ENCODE assay signal across 8 cellular contexts in genomic region chr12:120468846-120469449, GRCh38. TPM values are rescaled to one million over a fixed set of nuclear protein-coding genes. Genes with fewer than 3 reads are reported as not detected.
DNase-seq lines count a peak whose midpoint lies in the region; ATAC-seq, FAIRE-seq and TF ChIP-seq lines count a peak whose summit lies in the region.

No MANE protein-coding gene starts in this region.

- H2BK5ac ChIP-seq in neuronal stem cell (ENCODE audit: low read length) = peak overlapping the region; percentile 98

- peak overlapping the region; percentile 73 for H3K14ac ChIP-seq in neuronal stem cell (ENCODE audit: low read length)

- WGBS in neuronal stem cell (ENCODE audit: extremely low coverage in 2 of 2, insufficient read length in 2 of 2, insufficient replicate concordance in 1 of 2), 2 donors = no CpG with 5 or more reads among the region's 57 CpGs
- WGBS in aorta, 2 donors = 0 to 1% methylated on average over 48 to 57 of the region's 57 CpGs

- peak overlapping the region; percentile 96 for H2AFZ ChIP-seq in neuronal stem cell (ENCODE audit: low read length)

- H3K4me3 Mint-ChIP-seq in IgD-negative memory B cell = peak overlapping the region; percentile 69 to 96 (median 92)
- H3K4me3 Mint-ChIP-seq in activated T-helper 17 cell treated with anti-CD3 and anti-CD28 coated beads, Interleukin-2, amount 50 U/mL, for 72 hours = peak overlapping the region; percentile 93

- H2BK15ac ChIP-seq in neuronal stem cell (ENCODE audit: low read length) = no peak overlapping the region

- H3K9me3 ChIP-seq in neuronal stem cell (replicated peaks in 1 of 2; ENCODE audit: control insufficient read depth in 2 of 2, insufficient read depth in 1 of 2, low read depth in 1 of 2, low read length in 2 of 2) (no peaks in the 10 kb centered on the region), aorta (ENCODE audit: control insufficient read depth, low read length) (no peaks in the 10 kb centered on the region)

- H3K36me3 ChIP-seq in neuronal stem cell (replicated peaks in 1 of 2; ENCODE audit: control insufficient read depth in 2 of 2, insufficient read depth in 2 of 2, low read length in 2 of 2) (peaks cover 19 to 38% of the 10 kb centered on the region in 2 donors), aorta (ENCODE audit: control insufficient read depth in 1 of 2, insufficient read depth in 2 of 2, low read length in 1 of 2) (peaks cover 0 to under 1% of the 10 kb centered on the region in 2 donors)

- H4K8ac ChIP-seq in neuronal stem cell (ENCODE audit: low read depth, low read length) = peak overlapping the region; percentile 100

- H3K27ac ChIP-seq in neuronal stem cell (replicated peaks; ENCODE audit: low read length) (peak overlapping the region; percentile 95), aorta (ENCODE audit: low read depth in 1 of 2, low read length in 2 of 2) (peak overlapping the region in 1 of 2 donors; percentile 94)

- DNase-seq in D721Med (ENCODE audit: insufficient read length, low spot score) (no peak), fibroblast of villous mesenchyme (ENCODE audit: low read depth) (peak; percentile 33), neuronal stem cell (ENCODE audit: low spot score) (peak; percentile 40), aorta (peak; percentile 57 to 82), amniotic stem cell (lab: John Stamatoyannopoulos, UW) (no peak)

- H3K79me1 ChIP-seq in neuronal stem cell (ENCODE audit: low read depth, low read length) = peaks cover 3% of the 10 kb centered on the region

- H3K9me3 Mint-ChIP-seq in IgD-negative memory B cell = no peaks in the 10 kb centered on the region
- no peaks in the 10 kb centered on the region for H3K9me3 Mint-ChIP-seq in activated T-helper 17 cell treated with anti-CD3 and anti-CD28 coated beads, Interleukin-2, amount 50 U/mL, for 72 hours

- no peak overlapping the region for H2BK120ac ChIP-seq in neuronal stem cell (ENCODE audit: low read depth, low read length)

- peak; percentile 35 for ATAC-seq in GM21515 (IDR thresholded peaks at IDR 0.05; ENCODE audit: unreplicated experiment)
- peak; percentile 17 for ATAC-seq in activated T-helper 17 cell treated with anti-CD3 and anti-CD28 coated beads, Interleukin-2, amount 50 U/mL, for 72 hours (replicated peaks)
- peak; percentile 52 for ATAC-seq in aorta (ENCODE audit: low FRiP score)

- H3K27me3 Mint-ChIP-seq in IgD-negative memory B cell = peaks cover 2% of the 10 kb centered on the region
- H3K27me3 Mint-ChIP-seq in activated T-helper 17 cell treated with anti-CD3 and anti-CD28 coated beads, Interleukin-2, amount 50 U/mL, for 72 hours = no peaks in the 10 kb centered on the region

- peak overlapping the region; percentile 100 for H3K9ac ChIP-seq in neuronal stem cell (ENCODE audit: low read depth, low read length, poor library complexity)

- H3K4me1 ChIP-seq in neuronal stem cell (ENCODE audit: control insufficient read depth in 2 of 2, insufficient read depth in 1 of 2, low read depth in 1 of 2, low read length in 2 of 2) = peaks cover 2 to 10% of the 10 kb centered on the region in 2 donors
- H3K4me1 ChIP-seq in aorta (ENCODE audit: control insufficient read depth in 1 of 2, insufficient read depth in 2 of 2, low read length in 2 of 2) = no peaks in the 10 kb centered on the region

- intact Hi-C loops in aorta (cut with DNase I) = no loop called here

- peak overlapping the region; percentile 99 for H2AK5ac ChIP-seq in neuronal stem cell (ENCODE audit: low read depth, low read length)

- H2BK12ac ChIP-seq in neuronal stem cell (ENCODE audit: low read length) = peak overlapping the region; percentile 94

- peak overlapping the region; percentile 100 for H3K23ac ChIP-seq in neuronal stem cell (ENCODE audit: low read depth, low read length, poor library complexity)

- peak overlapping the region; percentile 87 for H3K4me3 ChIP-seq in fibroblast of villous mesenchyme (ENCODE audit: low read depth, low read length)
- peak overlapping the region; percentile 96 to 99 for H3K4me3 ChIP-seq in neuronal stem cell (ENCODE audit: low read length in 2 of 2)
- peak overlapping the region; percentile 92 to 93 for H3K4me3 ChIP-seq in aorta (ENCODE audit: low read length in 2 of 2)

- H3K27me3 ChIP-seq in neuronal stem cell (ENCODE audit: control insufficient read depth in 3 of 3, insufficient read depth in 3 of 3, low read depth in 1 of 3, low read length in 3 of 3) (no peaks in the 10 kb centered on the region), aorta (ENCODE audit: control insufficient read depth in 1 of 2, insufficient read depth in 2 of 2, low read length in 1 of 2) (no peaks in the 10 kb centered on the region)

- peak overlapping the region; percentile 23 to 97 (median 96) for H3K27ac Mint-ChIP-seq in IgD-negative memory B cell
- H3K27ac Mint-ChIP-seq in activated T-helper 17 cell treated with anti-CD3 and anti-CD28 coated beads, Interleukin-2, amount 50 U/mL, for 72 hours = peak overlapping the region; percentile 89

- TF ChIP-seq CTCF in D721Med (IDR thresholded peaks at IDR 0.05; ENCODE audit: insufficient read depth, missing control alignments) (peak; percentile 22), fibroblast of villous mesenchyme (IDR thresholded peaks at IDR 0.05; ENCODE audit: insufficient read depth, low read depth, low read length) (no peak)

- H3K4me1 Mint-ChIP-seq in IgD-negative memory B cell = peaks cover 20 to 38% (median 29%) of the 10 kb centered on the region in 3 donors
- H3K4me1 Mint-ChIP-seq in activated T-helper 17 cell treated with anti-CD3 and anti-CD28 coated beads, Interleukin-2, amount 50 U/mL, for 72 hours = peaks cover 14% of the 10 kb centered on the region

- peak overlapping the region; percentile 91 for H3K4ac ChIP-seq in neuronal stem cell (ENCODE audit: low read length)

- H3K36me3 Mint-ChIP-seq in IgD-negative memory B cell = peaks cover 2% of the 10 kb centered on the region
- peaks cover 47% of the 10 kb centered on the region for H3K36me3 Mint-ChIP-seq in activated T-helper 17 cell treated with anti-CD3 and anti-CD28 coated beads, Interleukin-2, amount 50 U/mL, for 72 hours (ENCODE audit: low read depth)

- H3K4me2 ChIP-seq in neuronal stem cell (ENCODE audit: insufficient read depth, low read length, poor library complexity, severe bottlenecking) = peak overlapping the region; percentile 68

- no peak for FAIRE-seq in D721Med (lab: Jason Lieb, UNC)

- peak overlapping the region; percentile 77 for H4K91ac ChIP-seq in neuronal stem cell (ENCODE audit: low read depth, low read length, poor library complexity)

- H3K18ac ChIP-seq in neuronal stem cell (ENCODE audit: low read length) = peak overlapping the region; percentile 100

RNA-seq across cellular contexts. Expression of gene SRSF9, which starts 0.6 kb away (rescaled TPM):
- 204 TPM for polyA plus RNA-seq in IgD-negative memory B cell
- 100 to 1,000 TPM; 138 to 246 TPM for total RNA-seq in activated T-helper 17 cell treated with anti-CD3 and anti-CD28 coated beads, Interleukin-2, amount 50 U/mL, for 72 hours
- 148 and 192 TPM in 2 replicates for total RNA-seq in fibroblast of villous mesenchyme
- 234 TPM for polyA plus RNA-seq in neuronal stem cell (2013, experiment 1 of 2)
- 239 TPM for polyA plus RNA-seq in neuronal stem cell (2013, experiment 2 of 2)
- total RNA-seq in aorta = 10 to 100 TPM; 91.2 to 96.6 TPM
- 10 to 100 TPM; 77.5 to 95.8 TPM for polyA plus RNA-seq in aorta

RNA-seq across cellular contexts. Expression of gene GATC, which starts 22.7 kb away (rescaled TPM):
- 23.0 TPM for polyA plus RNA-seq in IgD-negative memory B cell
- total RNA-seq in activated T-helper 17 cell treated with anti-CD3 and anti-CD28 coated beads, Interleukin-2, amount 50 U/mL, for 72 hours = 10 to 100 TPM; 33.2 to 41.3 TPM
- 13.5 and 20.7 TPM in 2 replicates for total RNA-seq in fibroblast of villous mesenchyme
- polyA plus RNA-seq in neuronal stem cell (2013, experiment 1 of 2) = 27.6 TPM
- 28.7 TPM for polyA plus RNA-seq in neuronal stem cell (2013, experiment 2 of 2)
- 10 to 100 TPM; 22.1 to 24.5 TPM for total RNA-seq in aorta
- 10 to 100 TPM in 1 of 2 donors, 1 to 10 TPM in 1; 9.8 to 11.5 TPM for polyA plus RNA-seq in aorta

RNA-seq across cellular contexts. Expression of gene TRIAP1, which starts 22.8 kb away (rescaled TPM):
- polyA plus RNA-seq in IgD-negative memory B cell = 53.0 TPM
- 10 to 100 TPM; 31.8 to 58.6 TPM for total RNA-seq in activated T-helper 17 cell treated with anti-CD3 and anti-CD28 coated beads, Interleukin-2, amount 50 U/mL, for 72 hours
- 18.7 and 30.7 TPM in 2 replicates for total RNA-seq in fibroblast of villous mesenchyme
- polyA plus RNA-seq in neuronal stem cell (2013, experiment 1 of 2) = 54.2 TPM
- polyA plus RNA-seq in neuronal stem cell (2013, experiment 2 of 2) = 55.2 TPM
- total RNA-seq in aorta = 10 to 100 TPM; 13.0 to 14.1 TPM
- 10 to 100 TPM; 19.7 to 43.1 TPM for polyA plus RNA-seq in aorta

RNA-seq across cellular contexts. Expression of gene DYNLL1, which starts 27.0 kb away (rescaled TPM):
- 442 TPM for polyA plus RNA-seq in IgD-negative memory B cell
- total RNA-seq in activated T-helper 17 cell treated with anti-CD3 and anti-CD28 coated beads, Interleukin-2, amount 50 U/mL, for 72 hours = 100 to 1,000 TPM in 1 of 2 donors, 10 to 100 TPM in 1; 69.2 to 197 TPM
- 206 and 280 TPM in 2 replicates for total RNA-seq in fibroblast of villous mesenchyme
- 268 TPM for polyA plus RNA-seq in neuronal stem cell (2013, experiment 1 of 2)
- 269 TPM for polyA plus RNA-seq in neuronal stem cell (2013, experiment 2 of 2)
- 100 to 1,000 TPM; 236 to 262 TPM for total RNA-seq in aorta
- 100 to 1,000 TPM; 287 to 686 TPM for polyA plus RNA-seq in aorta

RNA-seq across cellular contexts. Expression of gene COX6A1, which starts 31.0 kb away (rescaled TPM):
- polyA plus RNA-seq in IgD-negative memory B cell (830 TPM), aorta (100 to 1,000 TPM; 355 to 498 TPM)
- total RNA-seq in activated T-helper 17 cell treated with anti-CD3 and anti-CD28 coated beads, Interleukin-2, amount 50 U/mL, for 72 hours = 100 to 1,000 TPM; 291 to 437 TPM
- total RNA-seq in fibroblast of villous mesenchyme (215 and 306 TPM in 2 replicates), aorta (100 to 1,000 TPM; 176 to 246 TPM)
- 664 TPM for polyA plus RNA-seq in neuronal stem cell (2013, experiment 1 of 2)
- polyA plus RNA-seq in neuronal stem cell (2013, experiment 2 of 2) = 679 TPM

Comparison
In these comparisons a context has a peak if more than half of its experiments do, and no peak if none do; other contexts are left out.
1. DNase-seq: peak in fibroblast of villous mesenchyme (single experiment), neuronal stem cell (single experiment) and aorta (2 of 2); none in D721Med (single experiment) and amniotic stem cell (single experiment).
2. Peak in every context shown above with its lines, with median percentiles within 50 percentile points of each other: ATAC-seq and H3K4me3 ChIP-seq.